20 cellular contexts compared by ENCODE assay signal in genomic region chr20:19642861-19643260, GRCh38.
DNase-seq lines count a peak whose midpoint lies in the region; ATAC-seq and TF ChIP-seq lines count a peak whose summit lies in the region.
"Had no signal": no experiment of that assay in that cellular context is flagged by ENCODE, and none has a peak within 500 bp of the region (broad histone marks: within the 10 kb centered on the region; RNA-seq: fewer than 3 reads in every experiment).

No MANE protein-coding gene starts in this region.

- DNase-seq in endodermal cell (peak; percentile 3), gastrocnemius medialis (peak in 1 of 2 donors; percentile 23), Kasumi-1 (lab: John Stamatoyannopoulos, UW) (no peak), A172 (ENCODE audit: low spot score) (no peak)
- no peak for DNase-seq in activated CD4-positive, alpha-beta T cell treated with anti-CD3 and anti-CD28 coated beads for 48 hours
- no peak for DNase-seq in activated CD8-positive, alpha-beta memory T cell treated with anti-CD3 and anti-CD28 coated beads, Interleukin-2, amount 10 ng/mL, durations not matched to agents 7 days and 5 days
- DNase-seq: 8988T; AML-193; Caco-2; Calu3; CD4-positive, alpha-beta T cell; CD8-positive, alpha-beta T cell; DMS79 treated with DMSO at 0.1 percent for 48 hours; GF-D8 had no signal

- intact Hi-C loops in gastrocnemius medialis (cut with DNase I; ENCODE audit: low total_unique reads), result no loop called here

- H3K9ac ChIP-seq in endodermal cell (ENCODE audit: extremely low read depth, low read length, poor library complexity, severe bottlenecking), result no peak overlapping the region
- peak overlapping the region in 1 of 3 donors; percentile 33 for H3K9ac ChIP-seq in skeletal muscle tissue (ENCODE audit: low read depth in 1 of 3, low read length in 3 of 3)
- H3K9ac ChIP-seq: BLaER1 treated with 17β-estradiol and CSF1 and Interleukin-3, amounts not matched to agents 10 nM and 100 nM had no signal

- TF ChIP-seq CTCF in endodermal cell (conservative IDR thresholded peaks at IDR 0.05) (no peak), nephron (IDR thresholded peaks at IDR 0.05; ENCODE audit: unreplicated experiment in 3 of 3) (no peak), gastrocnemius medialis (IDR thresholded peaks at IDR 0.05 in 4 of 5, conservative IDR thresholded peaks at IDR 0.05 in 1 of 5) (no peak)

- H3K27ac Mint-ChIP-seq in endodermal cell (no peak overlapping the region), nephron (peak overlapping the region; percentile 11 to 18 (median 13))
- H3K27ac Mint-ChIP-seq in activated CD8-positive, alpha-beta memory T cell treated with anti-CD3 and anti-CD28 coated beads, Interleukin-2, amount 10 ng/mL, durations not matched to agents 7 days and 5 days, result no peak overlapping the region
- H3K27ac Mint-ChIP-seq: B cell; CD4-positive, alpha-beta T cell; CD8-positive, alpha-beta T cell had no signal

- H3K9me3 Mint-ChIP-seq in endodermal cell, result peaks cover 7% of the 10 kb centered on the region
- no peaks in the 10 kb centered on the region for H3K9me3 Mint-ChIP-seq in nephron
- no peaks in the 10 kb centered on the region for H3K9me3 Mint-ChIP-seq in activated CD8-positive, alpha-beta memory T cell treated with anti-CD3 and anti-CD28 coated beads, Interleukin-2, amount 10 ng/mL, durations not matched to agents 7 days and 5 days (ENCODE audit: low read depth)
- H3K9me3 Mint-ChIP-seq: CD4-positive, alpha-beta T cell; CD8-positive, alpha-beta T cell had no signal

- H3K27ac ChIP-seq in endodermal cell (ENCODE audit: low read depth, low read length), result no peak overlapping the region
- H3K27ac ChIP-seq in gastrocnemius medialis, result peak overlapping the region in 2 of 4 donors; percentile 13 to 37
- H3K27ac ChIP-seq in skeletal muscle tissue (ENCODE audit: low read depth, low read length), result peak overlapping the region; percentile 48
- H3K27ac ChIP-seq: A549; BLaER1 treated with 17β-estradiol and CSF1 and Interleukin-3, amounts not matched to agents 10 nM and 100 nM; C4-2B had no signal

- H3K9me3 ChIP-seq in endodermal cell (ENCODE audit: control insufficient read depth, low read length), result no peaks in the 10 kb centered on the region
- H3K9me3 ChIP-seq in gastrocnemius medialis, result no peaks in the 10 kb centered on the region
- no peaks in the 10 kb centered on the region for H3K9me3 ChIP-seq in skeletal muscle tissue (ENCODE audit: control insufficient read depth in 3 of 3, low read length in 3 of 3)
- H3K9me3 ChIP-seq: A549, Caco-2 had no signal

- no peak for TF ChIP-seq POLR2A in gastrocnemius medialis (IDR thresholded peaks at IDR 0.05)

- no peak overlapping the region for H3K4me3 ChIP-seq in endodermal cell (ENCODE audit: low read length)
- no peak overlapping the region for H3K4me3 ChIP-seq in gastrocnemius medialis
- peak overlapping the region in 1 of 3 donors; percentile 15 for H3K4me3 ChIP-seq in skeletal muscle tissue (ENCODE audit: low read length in 3 of 3)
- H3K4me3 ChIP-seq: A549; BLaER1 treated with 17β-estradiol and CSF1 and Interleukin-3, amounts not matched to agents 10 nM and 100 nM had no signal

- in situ Hi-C loops in gastrocnemius medialis (cut with MboI; ENCODE audit: low sequenced_read_pairs in 4 of 4), result no loop called here

- H3K4me1 ChIP-seq in endodermal cell (ENCODE audit: control insufficient read depth, insufficient read depth, low read length) (no peaks in the 10 kb centered on the region), gastrocnemius medialis (peaks cover 11 to 16% of the 10 kb centered on the region in 2 donors), skeletal muscle tissue (ENCODE audit: control insufficient read depth in 3 of 3, insufficient read depth in 3 of 3, low read length in 3 of 3) (peaks cover 10 to 21% (median 10%) of the 10 kb centered on the region in 3 donors)
- H3K4me1 ChIP-seq: A549; BLaER1 treated with 17β-estradiol and CSF1 and Interleukin-3, amounts not matched to agents 10 nM and 100 nM; Caco-2 had no signal

- CTCF ChIA-PET in activated CD8-positive, alpha-beta memory T cell treated with anti-CD3 and anti-CD28 coated beads, Interleukin-2, amount 10 ng/mL, durations not matched to agents 7 days and 5 days (lab: Charles Lee), result interaction anchor here (2.0 kb wide), 1 partner anchor 15 kb away, joined by 7 read pairs; no protein-coding TSS in a partner anchor

- peak; percentile 94 to 99 for ATAC-seq in gastrocnemius medialis
- no peak for ATAC-seq in activated CD8-positive, alpha-beta memory T cell treated with anti-CD3 and anti-CD28 coated beads, Interleukin-2, amount 10 ng/mL, durations not matched to agents 7 days and 5 days
- ATAC-seq: CD8-positive, alpha-beta T cell had no signal

- WGBS in endodermal cell (ENCODE audit: insufficient coverage in 1 of 2, insufficient read length in 1 of 2), 2 experiments, result 94 to 97% methylated on average over 2 to 4 of the region's 4 CpGs

- H3K4me3 Mint-ChIP-seq in endodermal cell, result no peak overlapping the region
- no peak overlapping the region for H3K4me3 Mint-ChIP-seq in nephron
- no peak overlapping the region for H3K4me3 Mint-ChIP-seq in activated CD8-positive, alpha-beta memory T cell treated with anti-CD3 and anti-CD28 coated beads, Interleukin-2, amount 10 ng/mL, durations not matched to agents 7 days and 5 days
- H3K4me3 Mint-ChIP-seq: B cell; CD4-positive, alpha-beta T cell; CD8-positive, alpha-beta T cell had no signal

- H3K4me1 Mint-ChIP-seq in endodermal cell, result peaks cover 13% of the 10 kb centered on the region
- H3K4me1 Mint-ChIP-seq in nephron, result peaks cover 43% of the 10 kb centered on the region
- no peaks in the 10 kb centered on the region for H3K4me1 Mint-ChIP-seq in activated CD8-positive, alpha-beta memory T cell treated with anti-CD3 and anti-CD28 coated beads, Interleukin-2, amount 10 ng/mL, durations not matched to agents 7 days and 5 days
- H3K4me1 Mint-ChIP-seq: B cell had no signal

- H3K36me3 ChIP-seq in endodermal cell (ENCODE audit: control insufficient read depth, insufficient read depth, low read length) (no peaks in the 10 kb centered on the region), gastrocnemius medialis (no peaks in the 10 kb centered on the region), skeletal muscle tissue (ENCODE audit: control insufficient read depth in 3 of 3, insufficient read depth in 3 of 3, low read length in 3 of 3) (no peaks in the 10 kb centered on the region)
- H3K36me3 ChIP-seq: BLaER1 treated with 17β-estradiol and CSF1 and Interleukin-3, amounts not matched to agents 10 nM and 100 nM had no signal

- H3K36me3 Mint-ChIP-seq in endodermal cell (ENCODE audit: low read depth), result no peaks in the 10 kb centered on the region
- H3K36me3 Mint-ChIP-seq in nephron (ENCODE audit: low read depth), result no peaks in the 10 kb centered on the region
- no peaks in the 10 kb centered on the region for H3K36me3 Mint-ChIP-seq in activated CD8-positive, alpha-beta memory T cell treated with anti-CD3 and anti-CD28 coated beads, Interleukin-2, amount 10 ng/mL, durations not matched to agents 7 days and 5 days
- H3K36me3 Mint-ChIP-seq: CD8-positive, alpha-beta T cell had no signal

- H3K27me3 ChIP-seq in endodermal cell (ENCODE audit: control insufficient read depth, insufficient read depth, low read length, poor library complexity, severe bottlenecking), result no peaks in the 10 kb centered on the region
- no peaks in the 10 kb centered on the region for H3K27me3 ChIP-seq in gastrocnemius medialis
- H3K27me3 ChIP-seq in skeletal muscle tissue (ENCODE audit: control insufficient read depth in 3 of 3, insufficient read depth in 3 of 3, low read length in 3 of 3), result no peaks in the 10 kb centered on the region
- H3K27me3 ChIP-seq: BLaER1 treated with 17β-estradiol and CSF1 and Interleukin-3, amounts not matched to agents 10 nM and 100 nM had no signal

- H3K27me3 Mint-ChIP-seq in endodermal cell (ENCODE audit: insufficient read depth) (peaks cover 4% of the 10 kb centered on the region), nephron (ENCODE audit: low read depth) (peaks cover 4% of the 10 kb centered on the region)
- peaks cover 2% of the 10 kb centered on the region for H3K27me3 Mint-ChIP-seq in activated CD8-positive, alpha-beta memory T cell treated with anti-CD3 and anti-CD28 coated beads, Interleukin-2, amount 10 ng/mL, durations not matched to agents 7 days and 5 days
- H3K27me3 Mint-ChIP-seq: CD4-positive, alpha-beta T cell had no signal

Comparison
In these comparisons a context has a peak if more than half of its experiments do, and no peak if none do; other contexts are left out.
1. H3K27ac Mint-ChIP-seq: peak in nephron (3 of 3); none in endodermal cell (single experiment) and activated CD8-positive, alpha-beta memory T cell treated with anti-CD3 and anti-CD28 coated beads, Interleukin-2, amount 10 ng/mL, durations not matched to agents 7 days and 5 days (single experiment).